ENCODE assay signal across 8 cellular contexts in genomic region chr11:61695917-61696316, GRCh38. TPM values are rescaled to one million over a fixed set of nuclear protein-coding genes. Genes with fewer than 3 reads are reported as not detected.
DNase-seq lines count a peak whose midpoint lies in the region; ATAC-seq and TF ChIP-seq lines count a peak whose summit lies in the region.

No MANE protein-coding gene starts in this region.

- H3K27ac Mint-ChIP-seq in memory B cell (no peak overlapping the region), glutamatergic neuron (ENCODE audit: unreplicated experiment) (no peak overlapping the region)

- H3K36me3 Mint-ChIP-seq in memory B cell (no peaks in the 10 kb centered on the region), glutamatergic neuron (ENCODE audit: unreplicated experiment) (no peaks in the 10 kb centered on the region)

- peaks cover 3% of the 10 kb centered on the region for H3K4me1 Mint-ChIP-seq in memory B cell
- H3K4me1 Mint-ChIP-seq in glutamatergic neuron (ENCODE audit: low read depth, unreplicated experiment) = peaks cover 31% of the 10 kb centered on the region

- H3K4me3 Mint-ChIP-seq in memory B cell = peak overlapping the region; percentile 49
- H3K4me3 Mint-ChIP-seq in glutamatergic neuron (ENCODE audit: unreplicated experiment) = no peak overlapping the region

- peak; percentile 81 for DNase-seq in GM13976 (ENCODE audit: low spot score)
- peak; percentile 85 for DNase-seq in HT-29 (ENCODE audit: low spot score)
- DNase-seq in activated CD4-positive, alpha-beta T cell treated with anti-CD3 and anti-CD28 coated beads, Interleukin-2, amount 50 U/mL, for 24 hours (ENCODE audit: low read depth in 1 of 2, low spot score in 1 of 2) = peak; percentile 84 to 90
- DNase-seq in memory B cell (ENCODE audit: low spot score in 2 of 2) = peak; percentile 28
- DNase-seq in stimulated activated CD8-positive, alpha-beta memory T cell treated with anti-CD3 and anti-CD28 coated beads, Interleukin-2, amount 100 ng/mL, for 48 hours (ENCODE audit: low read depth in 2 of 2) = peak; percentile 85 to 91
- no peak for DNase-seq in glutamatergic neuron

- H3K27ac ChIP-seq in cingulate gyrus (ENCODE audit: low read depth, low read length) = peak overlapping the region; percentile 75

- H3K27me3 Mint-ChIP-seq in memory B cell (peaks cover 7% of the 10 kb centered on the region), glutamatergic neuron (ENCODE audit: unreplicated experiment) (peaks cover 2% of the 10 kb centered on the region)

- TF ChIP-seq CTCF in GM13976 (IDR thresholded peaks at IDR 0.05; ENCODE audit: borderline replicate concordance, control extremely low read depth, extremely low read depth, insufficient read depth, missing control alignments) = no peak
- TF ChIP-seq CTCF in glutamatergic neuron (IDR thresholded peaks at IDR 0.05; ENCODE audit: partially characterized antibody, unreplicated experiment) = no peak

- in situ Hi-C loops in GM13976 (cut with MboI; ENCODE audit: low sequenced_read_pairs, unreplicated experiment) = no loop called here

- ATAC-seq in memory B cell (ENCODE audit: low read depth) = peak; percentile 95
- ATAC-seq in HG03045 (IDR thresholded peaks at IDR 0.05; ENCODE audit: unreplicated experiment) = no peak

- H3K9me3 Mint-ChIP-seq in memory B cell (no peaks in the 10 kb centered on the region), glutamatergic neuron (ENCODE audit: unreplicated experiment) (peaks cover 4% of the 10 kb centered on the region)

RNA-seq across cellular contexts. Expression of gene DAGLA, which starts 15.7 kb away (rescaled TPM):
- 9.2 and 9.7 TPM in 2 replicates for total RNA-seq in HT-29 (2014; rRNA removed; shearing (Covaris generic))
- total RNA-seq in glutamatergic neuron (ENCODE audit: unreplicated experiment) = 9.6 TPM

RNA-seq across cellular contexts. Expression of gene MYRF, which starts 56.5 kb away (rescaled TPM):
- total RNA-seq in HT-29 (2014; rRNA removed; shearing (Covaris generic)) = 70.1 and 105 TPM in 2 replicates
- total RNA-seq in glutamatergic neuron (ENCODE audit: unreplicated experiment) = 0.29 TPM

Comparison
In these comparisons a context has a peak if more than half of its experiments do, and no peak if none do; other contexts are left out.
1. RNA of gene MYRF, which starts 56.5 kb away (total RNA-seq): 70.1 to 105 TPM in HT-29; 0.29 TPM in glutamatergic neuron (single experiment); every median in the first group is over 10 times any median in the second.